In the genomic region with DNA sequence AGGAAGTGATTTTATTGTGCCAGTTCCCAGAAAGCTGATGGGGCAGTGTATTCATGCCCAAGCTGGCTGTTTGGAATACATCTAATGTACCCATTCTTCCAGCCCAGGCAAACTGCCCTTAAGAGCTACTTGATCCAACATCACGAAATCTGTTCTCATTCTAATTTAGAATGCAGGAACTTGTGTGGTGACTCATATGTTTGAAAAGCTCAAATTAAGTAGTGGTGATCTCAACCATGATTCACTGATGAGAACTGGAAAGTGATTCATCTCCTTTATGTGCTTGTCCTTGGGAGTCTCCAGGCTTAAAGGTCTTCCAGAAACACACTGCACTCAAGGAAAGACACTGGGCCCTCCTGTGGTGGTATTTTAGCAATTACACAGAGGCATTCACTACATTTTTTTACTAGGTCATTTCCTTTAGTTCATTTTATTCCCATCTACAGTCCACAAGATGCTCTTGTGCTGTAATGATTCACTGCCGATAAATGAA, we compare ENCODE assay signal across 10 cellular contexts.
DNase-seq lines count a peak whose midpoint lies in the region; ATAC-seq and FAIRE-seq lines count a peak whose summit lies in the region.
"Had no signal": no experiment of that assay in that cellular context is flagged by ENCODE, and none has a peak within 500 bp of the region (broad histone marks: within the 10 kb centered on the region; RNA-seq: fewer than 3 reads in every experiment).

No MANE protein-coding gene starts in this region.

- no peak for ATAC-seq in GM21423 (IDR thresholded peaks at IDR 0.05; ENCODE audit: unreplicated experiment)

- DNase-seq in NCI-H774 (lab: John Stamatoyannopoulos, UW) (peak; percentile 4), fibroblast of peridontal ligament (ENCODE audit: extremely low read depth) (peak; percentile 100), pulmonary artery endothelial cell (ENCODE audit: low read depth, low spot score) (peak; percentile 93), 8988T (no peak), COLO668 (lab: John Stamatoyannopoulos, UW; ENCODE audit: unreplicated experiment) (no peak), cortex of kidney (lab: John Stamatoyannopoulos, UW) (no peak)
- DNase-seq: kidney had no signal

- peak; percentile 100 for FAIRE-seq in G401.6 (lab: Jason Lieb, UNC)
- FAIRE-seq: H1, kidney had no signal

Comparison
In these comparisons a context has a peak if more than half of its experiments do, and no peak if none do; other contexts are left out.
1. DNase-seq: peak in NCI-H774 (single experiment), fibroblast of peridontal ligament (single experiment) and pulmonary artery endothelial cell (single experiment); none in 8988T (single experiment), COLO668 (single experiment) and cortex of kidney (single experiment).